20 cellular contexts compared by ENCODE assay signal in genomic region chr12:2125651-2126050, GRCh38.
"Had no signal": no experiment of that assay in that cellular context is flagged by ENCODE, and none has a peak within 500 bp of the region (broad histone marks: within the 10 kb centered on the region; RNA-seq: fewer than 3 reads in every experiment).

No MANE protein-coding gene starts in this region.

- ATAC-seq: natural killer cell; pancreas; stimulated activated naive B cell treated with anti-CD40 and anti-IgM and Interleukin-4, amounts not matched to agents 10 μg/mL and 1 μg/mL and 100 μg/mL, for 72 hours had no signal

- H3K36me3 ChIP-seq: esophagus squamous epithelium, neutrophil, pancreas, spleen, suprapubic skin had no signal

- H3K4me1 ChIP-seq: pancreas, spleen, suprapubic skin had no signal

- H3K9me3 ChIP-seq: esophagus squamous epithelium, heart right ventricle, neutrophil, pancreas, right atrium auricular region, spleen, suprapubic skin had no signal

- DNase-seq: dermis blood vessel endothelial cell; effector memory CD4-positive, alpha-beta T cell; esophagus squamous epithelium; foreskin melanocyte; glutamatergic neuron; heart right ventricle; hypothalamus; immature natural killer cell; mesenchymal stem cell; natural killer cell; pancreas; spleen; stimulated activated CD4-positive, alpha-beta T cell treated with anti-CD3 and anti-CD28 coated beads, Interleukin-2, amount 100 ng/mL, for 48 hours; stimulated activated naive B cell treated with anti-CD40 and anti-IgM and Interleukin-4, amounts not matched to agents 10 μg/mL and 1 μg/mL and 100 μg/mL, for 72 hours; trophoblast cell had no signal

- H3K27ac ChIP-seq: esophagus squamous epithelium, neutrophil, pancreas, right atrium auricular region, skin epidermis, spleen, suprapubic skin had no signal

- H3K4me3 ChIP-seq: coronary artery, esophagus squamous epithelium, heart right ventricle, pancreas, right atrium auricular region, skin epidermis, spleen, suprapubic skin had no signal

- H3K27me3 ChIP-seq: esophagus squamous epithelium, heart right ventricle, pancreas, right atrium auricular region, spleen, suprapubic skin had no signal
